8 cellular contexts compared by ENCODE assay signal in the genomic region with DNA sequence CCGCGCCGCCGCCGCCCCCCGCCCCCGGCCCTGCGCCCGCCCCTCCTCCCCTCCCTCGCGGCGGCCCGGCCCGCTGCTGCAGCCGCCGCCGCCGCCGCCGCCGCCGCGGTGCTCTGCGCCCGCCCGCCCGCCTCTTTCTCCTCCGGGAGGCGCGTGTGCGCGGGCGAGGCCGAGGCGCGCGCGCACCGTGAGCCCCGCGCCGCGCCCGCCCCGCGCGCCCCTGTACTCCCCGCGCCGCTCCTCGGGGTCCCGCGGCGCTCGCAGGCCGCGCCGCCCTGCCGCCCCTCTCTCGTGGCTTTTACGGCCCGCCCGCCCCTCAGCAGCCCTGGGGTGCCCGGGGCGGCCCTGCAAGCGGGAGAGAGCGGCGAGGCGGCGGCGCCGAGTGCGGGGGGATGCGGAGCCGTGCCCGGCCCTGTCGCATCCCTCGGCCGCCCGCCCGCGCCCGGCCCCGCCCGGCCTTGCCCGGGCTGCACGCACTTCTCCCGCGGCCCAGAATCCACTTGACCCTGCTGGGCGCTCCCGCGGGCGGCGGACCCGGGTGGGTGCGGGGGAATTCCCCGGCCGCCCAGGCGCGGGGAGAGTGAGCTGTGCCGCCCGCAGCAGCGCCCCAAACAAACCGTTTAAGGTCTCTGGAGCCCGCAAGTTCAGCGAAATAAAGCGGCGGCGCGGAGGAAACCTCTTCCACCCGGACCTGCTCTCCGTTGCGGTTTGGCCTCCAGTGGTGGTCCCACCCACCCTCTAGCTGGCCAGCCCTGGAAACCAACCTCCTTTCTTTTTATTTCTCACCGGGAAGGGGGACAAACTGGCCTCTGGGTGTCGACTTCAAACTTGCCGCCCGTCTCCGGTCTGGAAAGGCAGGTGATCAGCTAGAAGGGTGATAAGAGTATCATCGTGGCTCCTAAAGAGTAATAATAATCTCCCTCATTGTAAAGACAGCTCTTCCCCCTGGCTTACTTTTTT. TPM values are rescaled to one million over a fixed set of nuclear protein-coding genes. Genes with fewer than 3 reads are reported as not detected.
A peak's percentile ranks its signal among the peaks of the same experiment; 100 is the strongest.
DNase-seq lines count a peak whose midpoint lies in the region; ATAC-seq, FAIRE-seq and TF ChIP-seq lines count a peak whose summit lies in the region.

No MANE protein-coding gene starts in this region.

- CTCF ChIA-PET in CD4-positive, alpha-beta T cell (lab: Charles Lee): no interaction called here
- CTCF ChIA-PET in activated naive CD4-positive, alpha-beta T cell treated with anti-CD3 and anti-CD28 coated beads for 36 hours (lab: Charles Lee): interaction anchor here (0.7 kb wide), 1 partner anchor 10 kb away, joined by 3 read pairs; no protein-coding TSS in a partner anchor

- peak in 7 of 10 experiments; percentile 7 to 46 (median 17) for DNase-seq in CD4-positive, alpha-beta T cell
- peak; percentile 15 for DNase-seq in activated naive CD4-positive, alpha-beta T cell treated with anti-CD3 and anti-CD28 coated beads for 36 hours
- peak; percentile 17 for DNase-seq in left ventricle myocardium inferior
- DNase-seq in retina: peak; percentile 76
- no peak for DNase-seq in RCC 7860 (ENCODE audit: low spot score)

- POLR2A ChIA-PET in CD4-positive, alpha-beta T cell (lab: Charles Lee): interaction anchor here (1.3 kb wide), 2 partner anchors 9 to 37 kb away, joined by 4 to 8 read pairs; a partner anchor contains a TSS

- no peak overlapping the region for H3K27ac ChIP-seq in CD4-positive, alpha-beta T cell (ENCODE audit: low read depth, low read length)
- no peak overlapping the region for H3K27ac ChIP-seq in HUES48 (ENCODE audit: low read depth, low read length)
- peak overlapping the region; percentile 45 for H3K27ac ChIP-seq in left ventricle myocardium inferior (replicated peaks)

- H3K36me3 ChIP-seq in HUES48 (ENCODE audit: control insufficient read depth, insufficient read depth, low read length): no peaks in the 10 kb centered on the region
- H3K36me3 ChIP-seq in left ventricle myocardium inferior: no peaks in the 10 kb centered on the region

- peak overlapping the region; percentile 93 for H3K4me3 Mint-ChIP-seq in CD4-positive, alpha-beta T cell
- H3K4me3 Mint-ChIP-seq in activated naive CD4-positive, alpha-beta T cell treated with anti-CD3 and anti-CD28 coated beads for 36 hours: peak overlapping the region; percentile 79

- no peaks in the 10 kb centered on the region for H3K9me3 Mint-ChIP-seq in CD4-positive, alpha-beta T cell
- H3K9me3 Mint-ChIP-seq in activated naive CD4-positive, alpha-beta T cell treated with anti-CD3 and anti-CD28 coated beads for 36 hours: no peaks in the 10 kb centered on the region

- H3K36me3 Mint-ChIP-seq in CD4-positive, alpha-beta T cell (ENCODE audit: low read depth): peaks cover 5% of the 10 kb centered on the region
- no peaks in the 10 kb centered on the region for H3K36me3 Mint-ChIP-seq in activated naive CD4-positive, alpha-beta T cell treated with anti-CD3 and anti-CD28 coated beads for 36 hours (ENCODE audit: low read depth)

- H3K27me3 ChIP-seq in CD4-positive, alpha-beta T cell (ENCODE audit: control insufficient read depth, insufficient read depth, low read length): no peaks in the 10 kb centered on the region
- H3K27me3 ChIP-seq in HUES48 (ENCODE audit: control insufficient read depth, insufficient read depth, low read length) (peaks cover 72% of the 10 kb centered on the region), left ventricle myocardium inferior (ENCODE audit: low read depth) (peaks cover 26% of the 10 kb centered on the region)

- peak; percentile 80 for ATAC-seq in CD4-positive, alpha-beta T cell (ENCODE audit: poor library complexity)
- ATAC-seq in GM19324 (IDR thresholded peaks at IDR 0.05; ENCODE audit: low FRiP score, unreplicated experiment) (no peak), GM18868 (IDR thresholded peaks at IDR 0.05; ENCODE audit: unreplicated experiment) (no peak)

- H3K27me3 Mint-ChIP-seq in CD4-positive, alpha-beta T cell: peaks cover 15% of the 10 kb centered on the region
- H3K27me3 Mint-ChIP-seq in activated naive CD4-positive, alpha-beta T cell treated with anti-CD3 and anti-CD28 coated beads for 36 hours (ENCODE audit: low read depth): peaks cover 11% of the 10 kb centered on the region

- peaks cover 8% of the 10 kb centered on the region for H3K4me1 Mint-ChIP-seq in CD4-positive, alpha-beta T cell (ENCODE audit: low read depth)
- H3K4me1 Mint-ChIP-seq in activated naive CD4-positive, alpha-beta T cell treated with anti-CD3 and anti-CD28 coated beads for 36 hours (ENCODE audit: low read depth): peaks cover 14% of the 10 kb centered on the region

- FAIRE-seq in RCC 7860 (lab: Jason Lieb, UNC): no peak

- H3K4me3 ChIP-seq in HUES48 (ENCODE audit: low read depth, low read length) (peak overlapping the region; percentile 53), left ventricle myocardium inferior (peak overlapping the region; percentile 70)

- TF ChIP-seq CTCF in CD4-positive, alpha-beta T cell (IDR thresholded peaks at IDR 0.05): no peak
- no peak for TF ChIP-seq CTCF in left ventricle myocardium inferior (IDR thresholded peaks at IDR 0.05; ENCODE audit: borderline replicate concordance)

- peak overlapping the region; percentile 58 for H3K27ac Mint-ChIP-seq in CD4-positive, alpha-beta T cell
- peak overlapping the region; percentile 50 for H3K27ac Mint-ChIP-seq in activated naive CD4-positive, alpha-beta T cell treated with anti-CD3 and anti-CD28 coated beads for 36 hours

- H3K9me3 ChIP-seq in CD4-positive, alpha-beta T cell (ENCODE audit: control insufficient read depth, low read length): no peaks in the 10 kb centered on the region
- H3K9me3 ChIP-seq in HUES48 (ENCODE audit: control insufficient read depth, insufficient read depth, low read length): no peaks in the 10 kb centered on the region
- H3K9me3 ChIP-seq in left ventricle myocardium inferior (replicated peaks): no peaks in the 10 kb centered on the region

- no peak overlapping the region for H3K9ac ChIP-seq in HUES48 (ENCODE audit: low read depth, low read length)

- intact Hi-C loops in CD4-positive, alpha-beta T cell (cut with DNase I, micrococcal nuclease): no loop called here
- intact Hi-C loops in activated naive CD4-positive, alpha-beta T cell treated with anti-CD3 and anti-CD28 coated beads for 36 hours (cut with micrococcal nuclease): loop anchor here (2.0 kb wide), 1 partner anchor 36 kb away; no protein-coding TSS in a partner anchor
- intact Hi-C loops in left ventricle myocardium inferior (cut with micrococcal nuclease): no loop called here

- peaks cover 18% of the 10 kb centered on the region for H3K4me1 ChIP-seq in HUES48 (ENCODE audit: control insufficient read depth, insufficient read depth, low read length)
- peaks cover 14% of the 10 kb centered on the region for H3K4me1 ChIP-seq in left ventricle myocardium inferior

RNA-seq across cellular contexts. Expression of a gene that starts 37.4 kb away (rescaled TPM):
- total RNA-seq in CD4-positive, alpha-beta T cell: 10 to 100 TPM; 15.4 to 15.7 TPM
- total RNA-seq in activated naive CD4-positive, alpha-beta T cell treated with anti-CD3 and anti-CD28 coated beads for 36 hours: 1 to 10 TPM; 1.5 to 2.1 TPM
- total RNA-seq in left ventricle myocardium inferior: 8.0 TPM
